In the genomic region with DNA sequence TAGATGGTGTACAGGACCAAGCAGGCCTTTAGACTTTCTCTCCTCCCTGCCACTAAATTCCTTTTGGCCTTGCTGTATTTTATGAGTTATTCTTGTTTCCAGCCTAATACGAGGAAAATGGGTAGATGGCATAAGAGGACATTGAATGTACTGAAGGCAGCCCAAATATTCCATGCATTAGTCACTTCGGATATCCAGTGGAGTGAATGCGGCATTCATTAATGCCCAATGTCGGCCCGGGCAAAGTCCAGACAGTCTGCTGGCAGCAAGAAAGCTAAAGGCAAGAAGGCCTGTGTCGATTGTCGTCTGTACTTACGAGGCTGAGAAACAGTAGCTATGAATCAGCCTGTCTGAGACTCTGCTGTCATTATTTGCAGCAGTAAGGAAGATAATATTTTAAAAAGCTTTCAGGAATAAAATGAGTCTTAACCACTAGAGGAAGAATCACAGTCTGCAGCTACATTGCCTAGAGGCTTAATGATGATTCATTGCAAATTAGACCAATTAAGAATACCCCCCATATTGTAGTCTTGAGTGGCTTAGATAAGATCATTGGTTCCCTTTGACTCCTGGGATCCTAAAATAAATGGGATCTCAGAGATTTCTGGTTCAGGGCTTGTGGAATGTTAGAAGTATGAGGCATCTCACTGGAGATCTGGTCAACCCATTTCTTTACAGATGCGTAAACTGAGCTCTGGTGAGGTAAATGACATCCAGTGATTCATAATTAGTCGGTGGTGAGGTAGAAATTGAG, we compare ENCODE assay signal across 15 cellular contexts.
DNase-seq lines count a peak whose midpoint lies in the region; ATAC-seq and TF ChIP-seq lines count a peak whose summit lies in the region.
"Had no signal": no experiment of that assay in that cellular context is flagged by ENCODE, and none has a peak within 500 bp of the region (broad histone marks: within the 10 kb centered on the region; RNA-seq: fewer than 3 reads in every experiment).

No MANE protein-coding gene starts in this region.

- DNase-seq in Daoy (ENCODE audit: low read depth) (peak; percentile 94), Panc1 (ENCODE audit: low read depth, low spot score) (no peak), dermis blood vessel endothelial cell (peak; percentile 56), osteoblast (ENCODE audit: insufficient read length, low spot score, missing footprints) (peak; percentile 31), NCI-H2171 (lab: John Stamatoyannopoulos, UW) (no peak), NCI-H345 (lab: John Stamatoyannopoulos, UW) (no peak), NCI-H2029 (lab: John Stamatoyannopoulos, UW) (no peak)
- DNase-seq: activated CD4-positive, alpha-beta T cell treated with anti-CD3 and anti-CD28 coated beads for 1 hour; activated effector memory CD4-positive, alpha-beta T cell treated with anti-CD3 and anti-CD28 coated beads, Interleukin-2, amount 50 U/mL, for 16 hours; CD8-positive, alpha-beta T cell; naive thymus-derived CD4-positive, alpha-beta T cell; NCI-H1694 treated with DMSO at 0.1 percent for 48 hours; stimulated activated naive CD4-positive, alpha-beta T cell had no signal

- no peaks in the 10 kb centered on the region for H4K20me1 ChIP-seq in osteoblast (ENCODE audit: insufficient read depth, low read length)

- in situ Hi-C loops in Panc1 (cut with HindIII; ENCODE audit: low pct_unique_long_range_greater_than_20kb, low sequenced_read_pairs) = no loop called here

- POLR2A ChIA-PET in Panc1 (lab: Charles Lee) = no interaction called here

- TF ChIP-seq CTCF in Panc1 (IDR thresholded peaks at IDR 0.05) (no peak), osteoblast (IDR thresholded peaks at IDR 0.05; ENCODE audit: extremely low read depth, low read depth, low read length) (peak; percentile 22)

- BruUV-seq in Panc1 (replicated peaks; lab: Mats Ljungman, UMichigan) = no TSS peak

- H3K36me3 ChIP-seq in Panc1 (ENCODE audit: control insufficient read depth, insufficient read depth, low read length) = no peaks in the 10 kb centered on the region
- H3K36me3 ChIP-seq in osteoblast (ENCODE audit: insufficient read depth, low read length) = no peaks in the 10 kb centered on the region

- CTCF ChIA-PET in Panc1 (lab: Charles Lee) = no interaction called here

- peaks cover 14% of the 10 kb centered on the region; the same call in 1 of the 2 replicates for H3K4me1 ChIP-seq in Panc1 (ENCODE audit: control insufficient read depth, insufficient read depth, low read length)
- peaks cover 19% of the 10 kb centered on the region for H3K4me1 ChIP-seq in osteoblast (ENCODE audit: insufficient read depth, low read length)

- peak; percentile 87 for ATAC-seq in Panc1
- ATAC-seq in GM21786 (IDR thresholded peaks at IDR 0.05; ENCODE audit: unreplicated experiment) = no peak
- ATAC-seq: CD8-positive, alpha-beta T cell; naive thymus-derived CD4-positive, alpha-beta T cell; Right ventricle myocardium inferior had no signal

- H3K4me3 ChIP-seq in Panc1 (ENCODE audit: low read depth in 2 of 2, low read length in 2 of 2) (no peak overlapping the region), osteoblast (ENCODE audit: insufficient read depth, low read length) (no peak overlapping the region)

- H3K4me2 ChIP-seq in osteoblast (ENCODE audit: insufficient read depth, low read length) = peak overlapping the region; percentile 5

- H3K9me3 ChIP-seq in Panc1 (ENCODE audit: control insufficient read depth, insufficient read depth, low read depth, low read length) (no peaks in the 10 kb centered on the region), osteoblast (ENCODE audit: low read depth, low read length) (no peaks in the 10 kb centered on the region)

- H3K27ac ChIP-seq in Panc1 (ENCODE audit: low read length) = peak overlapping the region; percentile 55
- peak overlapping the region; percentile 74 for H3K27ac ChIP-seq in osteoblast (ENCODE audit: low read depth, low read length)

- H2AFZ ChIP-seq in osteoblast (ENCODE audit: low read length) = peak overlapping the region; percentile 18

- H3K79me2 ChIP-seq in osteoblast (ENCODE audit: insufficient read depth, low read length) = no peaks in the 10 kb centered on the region

- H3K27me3 ChIP-seq in Panc1 (ENCODE audit: control insufficient read depth, insufficient read depth, low read length) = no peaks in the 10 kb centered on the region
- no peaks in the 10 kb centered on the region for H3K27me3 ChIP-seq in osteoblast (ENCODE audit: insufficient read depth, low read length)

- intact Hi-C loops in Panc1 (cut with micrococcal nuclease; ENCODE audit: unreplicated experiment) = loop anchor here (2.0 to 5.0 kb wide), 2 partner anchors 64 to 533 kb away; no protein-coding TSS in a partner anchor

Comparison
In these comparisons a context has a peak if more than half of its experiments do, and no peak if none do; other contexts are left out.
1. DNase-seq: peak in Daoy (single experiment), dermis blood vessel endothelial cell (single experiment) and osteoblast (single experiment); none in Panc1 (single experiment), NCI-H2171 (single experiment), NCI-H345 (single experiment) and NCI-H2029 (single experiment).